In the genomic region with DNA sequence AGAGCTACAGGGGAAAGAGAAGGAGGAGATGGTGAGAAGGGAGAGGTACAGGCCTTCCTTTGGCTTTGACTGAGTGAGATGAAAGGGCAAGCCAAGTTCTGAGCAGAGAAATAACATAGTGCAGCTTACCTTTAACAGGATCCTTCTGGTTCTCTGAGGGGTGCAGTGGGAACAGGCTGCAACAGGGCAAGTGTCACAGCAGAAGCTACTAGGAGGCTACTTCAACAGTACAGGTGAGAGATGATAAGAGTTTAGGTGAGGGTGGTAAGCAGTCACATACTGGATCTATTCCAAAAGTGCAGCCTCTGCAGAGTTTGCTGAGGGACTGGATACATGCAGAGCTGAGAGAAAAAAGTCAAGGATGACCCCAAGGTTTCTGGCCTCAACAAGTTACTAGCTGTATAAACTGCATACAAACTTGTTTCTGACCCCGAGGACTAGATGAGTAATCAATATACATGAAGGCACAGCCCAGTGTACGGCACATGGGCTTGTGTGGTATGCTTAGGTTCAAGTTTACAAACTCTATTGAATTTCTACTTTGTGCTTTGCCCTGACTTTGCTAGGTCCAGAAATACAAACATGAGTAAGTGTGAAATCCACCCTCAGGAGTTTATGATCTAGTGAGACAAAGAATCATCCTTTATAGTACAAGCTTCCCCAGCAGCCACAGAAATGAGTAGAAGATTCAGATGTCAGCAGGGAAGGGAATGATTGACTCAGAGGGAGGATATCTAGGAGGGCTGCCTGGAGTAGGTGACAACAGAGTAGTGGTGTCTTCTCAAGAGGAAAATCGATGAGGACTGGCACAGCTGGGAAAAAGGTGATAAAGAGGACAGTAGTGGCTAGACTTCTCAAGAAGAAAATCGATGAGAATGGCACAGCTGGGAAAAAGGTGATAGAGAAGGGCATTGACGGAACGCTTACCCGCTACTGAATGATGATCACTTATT, we compare ENCODE assay signal across 26 cellular contexts.
"Had no signal": no experiment of that assay in that cellular context is flagged by ENCODE, and none has a peak within 500 bp of the region (broad histone marks: within the 10 kb centered on the region; RNA-seq: fewer than 3 reads in every experiment).

No MANE protein-coding gene starts in this region.

- H3K36me3 ChIP-seq: colonic mucosa, esophagus muscularis mucosa, neural progenitor cell, sigmoid colon, stomach, thyroid gland, vagina had no signal

- H3K27ac ChIP-seq: colonic mucosa, esophagus muscularis mucosa, neural progenitor cell, parathyroid adenoma, sigmoid colon, stomach, thyroid gland, vagina had no signal

- H3K4me3 Mint-ChIP-seq: dendritic cell treated with granulocyte-macrophage colony-stimulating factor and Interleukin-4, amounts not matched to agents 40 ng/mL and 50 ng/mL, for 4 days; endodermal cell; mesothelial cell of epicardium; naive B cell; nephron; neural progenitor cell; stimulated activated effector memory CD8-positive, alpha-beta T cell treated with anti-CD3 and anti-CD28 coated beads, Interleukin-12 subunit alpha, Interleukin-12 subunit beta, amount 100 ng/mL, for 72 hours had no signal

- H3K36me3 Mint-ChIP-seq: stimulated activated effector memory CD8-positive, alpha-beta T cell treated with anti-CD3 and anti-CD28 coated beads, Interleukin-12 subunit alpha, Interleukin-12 subunit beta, amount 100 ng/mL, for 72 hours had no signal

- H3K27ac Mint-ChIP-seq: dendritic cell treated with granulocyte-macrophage colony-stimulating factor and Interleukin-4, amounts not matched to agents 40 ng/mL and 50 ng/mL, for 4 days; endodermal cell; mesothelial cell of epicardium; nephron; neural progenitor cell; progenitor cell of endocrine pancreas; stimulated activated effector memory CD8-positive, alpha-beta T cell treated with anti-CD3 and anti-CD28 coated beads, Interleukin-12 subunit alpha, Interleukin-12 subunit beta, amount 100 ng/mL, for 72 hours had no signal

- H3K27me3 ChIP-seq: colonic mucosa, esophagus muscularis mucosa, neural progenitor cell, sigmoid colon, stomach, thyroid gland, vagina had no signal

- DNase-seq: colonic mucosa; effector CD8-positive, alpha-beta T cell; endodermal cell; hypothalamus; kidney; mesenchymal stem cell; mucosa of descending colon; naive B cell; sigmoid colon; stimulated activated CD4-positive, alpha-beta T cell treated with anti-CD3 and anti-CD28 coated beads, Interleukin-2, amount 100 ng/mL, for 24 hours; stimulated activated CD4-positive, alpha-beta T cell treated with anti-CD3 and anti-CD28 coated beads, Interleukin-4, amount 100 ng/mL, for 24 hours; stimulated activated naive CD4-positive, alpha-beta T cell treated with Interleukin-2 at 50 U/mL for 16 hours; stomach; thyroid gland; trophoblast cell had no signal

- FAIRE-seq: frontal cortex, kidney had no signal

- H3K9me3 ChIP-seq: colonic mucosa, mucosa of descending colon, sigmoid colon, thyroid gland, vagina had no signal

- H3K4me1 ChIP-seq: colonic mucosa, esophagus muscularis mucosa, parathyroid adenoma, sigmoid colon, stomach, thyroid gland, vagina had no signal

- H3K4me1 Mint-ChIP-seq: naive B cell; nephron; stimulated activated effector memory CD8-positive, alpha-beta T cell treated with anti-CD3 and anti-CD28 coated beads, Interleukin-12 subunit alpha, Interleukin-12 subunit beta, amount 100 ng/mL, for 72 hours had no signal

- H3K27me3 Mint-ChIP-seq: dendritic cell treated with granulocyte-macrophage colony-stimulating factor and Interleukin-4, amounts not matched to agents 40 ng/mL and 50 ng/mL, for 4 days; progenitor cell of endocrine pancreas had no signal

- H3K4me3 ChIP-seq: colonic mucosa, esophagus muscularis mucosa, lung, mucosa of descending colon, neural progenitor cell, sigmoid colon, stomach, thyroid gland, vagina had no signal
